8 cellular contexts compared by ENCODE assay signal in the genomic region with DNA sequence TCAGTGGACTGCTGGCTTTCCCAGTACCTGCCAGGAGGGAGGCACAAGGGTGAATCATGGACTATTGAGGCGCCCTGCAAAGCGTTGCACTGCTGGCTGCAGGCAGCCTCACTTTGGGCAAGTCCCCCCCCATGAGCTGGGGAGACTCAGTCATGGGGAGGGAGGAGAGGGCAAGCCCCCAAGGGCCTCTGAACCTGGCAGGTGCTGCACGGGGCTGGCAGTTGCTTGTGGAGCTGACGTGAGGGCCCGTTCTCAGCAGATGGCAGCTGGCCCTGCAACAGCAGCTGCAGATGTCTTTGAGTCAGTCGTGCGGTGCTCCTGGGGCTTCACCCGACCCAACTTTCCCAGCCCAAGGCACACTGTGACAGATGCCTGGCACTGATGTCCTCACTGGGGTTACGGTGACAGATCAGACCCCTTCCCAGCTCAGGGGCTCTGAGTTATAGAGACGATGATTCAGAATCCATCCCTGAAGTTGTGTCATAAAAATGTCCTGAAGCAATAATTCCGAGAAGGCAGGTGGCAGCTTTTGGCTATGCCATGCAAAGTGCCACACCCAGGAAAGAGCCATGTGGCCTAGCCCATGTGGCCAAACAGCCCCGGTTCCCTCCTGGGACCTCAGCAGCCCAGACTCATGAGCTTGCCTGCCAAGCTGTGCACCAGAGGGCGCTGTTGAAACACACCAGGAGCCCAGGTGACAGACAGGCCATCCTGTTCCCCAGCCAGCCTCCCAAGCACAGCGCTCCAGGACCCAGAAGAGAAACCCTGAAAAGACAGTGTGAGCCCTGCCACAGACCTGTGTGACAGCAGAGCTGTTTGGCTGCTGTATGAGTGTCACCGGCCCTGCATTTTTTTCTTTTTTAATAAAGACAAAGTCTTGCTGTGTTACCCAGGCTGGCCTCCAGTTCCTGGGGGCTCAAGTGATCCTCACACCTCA. TPM values are rescaled to one million over a fixed set of nuclear protein-coding genes. Genes with fewer than 3 reads are reported as not detected.
DNase-seq lines count a peak whose midpoint lies in the region; ATAC-seq and TF ChIP-seq lines count a peak whose summit lies in the region.

No MANE protein-coding gene starts in this region.

- H3K27me3 ChIP-seq in BE2C (no peaks in the 10 kb centered on the region), endodermal cell (ENCODE audit: control insufficient read depth, insufficient read depth, low read length, poor library complexity, severe bottlenecking) (no peaks in the 10 kb centered on the region)

- H3K36me3 ChIP-seq in BE2C, result peaks cover 91% of the 10 kb centered on the region
- H3K36me3 ChIP-seq in endodermal cell (ENCODE audit: control insufficient read depth, insufficient read depth, low read length), result peaks cover 87% of the 10 kb centered on the region

- peak; percentile 96 for DNase-seq in BE2C
- peak; percentile 93 for DNase-seq in HPDE6-E6E7 (ENCODE audit: extremely low spot score)
- DNase-seq in NOMO-1 (lab: John Stamatoyannopoulos, UW; ENCODE audit: unreplicated experiment in 2 of 2), result peak; percentile 59 to 67
- peak; percentile 95 for DNase-seq in activated CD8-positive, alpha-beta memory T cell treated with anti-CD3 and anti-CD28 coated beads for 24 hours
- peak; percentile 98 for DNase-seq in endodermal cell
- peak; percentile 31 for DNase-seq in middle frontal gyrus (ENCODE audit: extremely low spot score, low spot score)
- DNase-seq in stimulated activated CD8-positive, alpha-beta memory T cell treated with anti-CD3 and anti-CD28 coated beads, Interleukin-4, amount 100 ng/mL, for 1 hour (ENCODE audit: low read depth in 2 of 2, low spot score in 1 of 2), result peak; percentile 72 to 76

- H3K36me3 Mint-ChIP-seq in endodermal cell (ENCODE audit: low read depth), result peaks cover 71% of the 10 kb centered on the region

- H3K4me3 ChIP-seq in BE2C (ENCODE audit: low read depth, low read length) (no peak overlapping the region), endodermal cell (ENCODE audit: low read length) (no peak overlapping the region)

- no peaks in the 10 kb centered on the region for H3K27me3 Mint-ChIP-seq in endodermal cell (ENCODE audit: insufficient read depth)

- no peaks in the 10 kb centered on the region for H3K9me3 ChIP-seq in BE2C
- H3K9me3 ChIP-seq in endodermal cell (ENCODE audit: control insufficient read depth, low read length), result no peaks in the 10 kb centered on the region

- no peak overlapping the region for H3K9ac ChIP-seq in endodermal cell (ENCODE audit: extremely low read depth, low read length, poor library complexity, severe bottlenecking)

- peaks cover 4% of the 10 kb centered on the region; the same call in 1 of the 2 replicates for H3K4me1 ChIP-seq in BE2C
- no peaks in the 10 kb centered on the region for H3K4me1 ChIP-seq in endodermal cell (ENCODE audit: control insufficient read depth, insufficient read depth, low read length)

- no peaks in the 10 kb centered on the region for H3K4me1 Mint-ChIP-seq in endodermal cell

- TF ChIP-seq CTCF in BE2C (IDR thresholded peaks at IDR 0.05; ENCODE audit: low read depth, low read length) (peak; percentile 95), endodermal cell (conservative IDR thresholded peaks at IDR 0.05) (peak; percentile 95)

- peak overlapping the region; percentile 23 for H3K27ac Mint-ChIP-seq in endodermal cell

- 76 to 79% methylated on average over 12 to 15 of the region's 15 CpGs for WGBS in endodermal cell (ENCODE audit: insufficient coverage in 1 of 2, insufficient read length in 1 of 2), 2 experiments

- H3K27ac ChIP-seq in endodermal cell (ENCODE audit: low read depth, low read length), result peak overlapping the region; percentile 32

- no peak overlapping the region for H3K4me3 Mint-ChIP-seq in endodermal cell

- peak; percentile 68 for ATAC-seq in GM19043 (IDR thresholded peaks at IDR 0.05; ENCODE audit: low read depth, unreplicated experiment)

- no peaks in the 10 kb centered on the region for H3K9me3 Mint-ChIP-seq in endodermal cell

RNA-seq across cellular contexts. Expression of gene LDLR, which starts 53.6 kb away (rescaled TPM):
- polyA plus RNA-seq in BE2C (2012; ENCODE audit: insufficient read depth, insufficient read length, low read depth), result 12.4 TPM
- total RNA-seq in endodermal cell, result 100 to 1,000 TPM in 1 of 2 donors, 10 to 100 TPM in 1; 61.0 to 101 TPM
- polyA plus RNA-seq in endodermal cell (2013, experiment 1 of 2), result 105 TPM
- 103 TPM for polyA plus RNA-seq in endodermal cell (2013, experiment 2 of 2)

Comparison
In these comparisons a context has a peak if more than half of its experiments do, and no peak if none do; other contexts are left out.
1. DNase-seq: peak in every context shown above with its lines; median percentile 98 in endodermal cell; 96 in BE2C; 95 in activated CD8-positive, alpha-beta memory T cell treated with anti-CD3 and anti-CD28 coated beads for 24 hours; 93 in HPDE6-E6E7; 74 in stimulated activated CD8-positive, alpha-beta memory T cell treated with anti-CD3 and anti-CD28 coated beads, Interleukin-4, amount 100 ng/mL, for 1 hour; 63 in NOMO-1; 31 in middle frontal gyrus.